Comparison of ENCODE assay signal across 8 cellular contexts in genomic region chr7:3673524-3673923, GRCh38.
DNase-seq lines count a peak whose midpoint lies in the region; ATAC-seq, FAIRE-seq and TF ChIP-seq lines count a peak whose summit lies in the region.

No MANE protein-coding gene starts in this region.

- CTCF ChIA-PET in Panc1 (lab: Charles Lee) = interaction anchor here (0.6 kb wide), 1 partner anchor 40 kb away, joined by 3 read pairs; no protein-coding TSS in a partner anchor
- CTCF ChIA-PET in HepG2 (lab: Yijun Ruan, JAX; ENCODE audit: low intra/inter-chr PET ratio, low total read pairs) = interaction anchor here (1.8 kb wide), 1 partner anchor 191 kb away, joined by 10 read pairs; no protein-coding TSS in a partner anchor

- H3K27ac ChIP-seq in Panc1 (ENCODE audit: low read length) (no peak overlapping the region), HepG2 (ENCODE audit: extremely low read length, insufficient read depth, low read length) (no peak overlapping the region), upper lobe of right lung (no peak overlapping the region)

- ATAC-seq in Panc1 = peak; percentile 60; the same call in 1 of the 2 replicates
- ATAC-seq in activated naive CD8-positive, alpha-beta T cell treated with anti-CD3 and anti-CD28 coated beads, Interleukin-2, amount 50 U/mL, for 24 hours = no peak
- no peak for ATAC-seq in HepG2
- peak; percentile 56 for ATAC-seq in upper lobe of right lung
- ATAC-seq in GM19452 (IDR thresholded peaks at IDR 0.05; ENCODE audit: unreplicated experiment) = no peak

- no peak for TF ChIP-seq POLR2A in HepG2 (IDR thresholded peaks at IDR 0.05; ENCODE audit: insufficient read depth in 1 of 2, low read depth in 2 of 2, low read length in 2 of 2)

- no peak overlapping the region for H3K4me3 Mint-ChIP-seq in activated naive CD8-positive, alpha-beta T cell treated with anti-CD3 and anti-CD28 coated beads, Interleukin-2, amount 50 U/mL, for 24 hours

- H3K9me3 Mint-ChIP-seq in activated naive CD8-positive, alpha-beta T cell treated with anti-CD3 and anti-CD28 coated beads, Interleukin-2, amount 50 U/mL, for 24 hours = no peaks in the 10 kb centered on the region

- 74% methylated on average over 5 of the region's 5 CpGs for whole genome bisulfite sequencing in HepG2 (ENCODE audit: low lambda C conversion rate)

- peak; percentile 78 for TF ChIP-seq CTCF in Panc1 (IDR thresholded peaks at IDR 0.05)
- peak; percentile 53 for TF ChIP-seq CTCF in HepG2 (CRISPR knock-in tag; IDR thresholded peaks at IDR 0.05)
- peak; percentile 43 for TF ChIP-seq CTCF in upper lobe of right lung (IDR thresholded peaks at IDR 0.05)

- H3K79me2 ChIP-seq in HepG2 (ENCODE audit: insufficient read depth, low read length) = no peaks in the 10 kb centered on the region

- intact Hi-C loops in Panc1 (cut with micrococcal nuclease; ENCODE audit: unreplicated experiment) (no loop called here), HepG2 (cut with micrococcal nuclease; ENCODE audit: unreplicated experiment) (loop anchor here (1.0 to 5.0 kb wide), 2 partner anchors 191 to 371 kb away; partner anchors contain the start of gene SDK1), upper lobe of right lung (cut with DNase I) (no loop called here)

- FAIRE-seq in HepG2 (lab: Jason Lieb, UNC) = peak; percentile 21

- H3K27me3 ChIP-seq in Panc1 (ENCODE audit: control insufficient read depth, insufficient read depth, low read length) (no peaks in the 10 kb centered on the region), HepG2 (ENCODE audit: control insufficient read depth in 1 of 2, insufficient read depth in 2 of 2, low read length in 2 of 2) (no peaks in the 10 kb centered on the region), upper lobe of right lung (no peaks in the 10 kb centered on the region)

- peaks cover 3% of the 10 kb centered on the region for H3K4me1 Mint-ChIP-seq in activated naive CD8-positive, alpha-beta T cell treated with anti-CD3 and anti-CD28 coated beads, Interleukin-2, amount 50 U/mL, for 24 hours

- no peak for TF ChIP-seq RAD21 in HepG2 (CRISPR knock-in tag; IDR thresholded peaks at IDR 0.05)

- no peaks in the 10 kb centered on the region for H4K20me1 ChIP-seq in HepG2 (ENCODE audit: insufficient read depth, low read length)

- DNase-seq in ELR (ENCODE audit: low read depth) (peak; percentile 7), Panc1 (ENCODE audit: low read depth, low spot score) (no peak), HepG2 (ENCODE audit: low spot score) (peak; percentile 23), upper lobe of right lung (peak; percentile 67), SKM-1 (lab: John Stamatoyannopoulos, UW; ENCODE audit: unreplicated experiment) (no peak), NCI-H2227 (lab: John Stamatoyannopoulos, UW; ENCODE audit: unreplicated experiment) (no peak)
- DNase-seq in activated naive CD8-positive, alpha-beta T cell treated with anti-CD3 and anti-CD28 coated beads, Interleukin-2, amount 50 U/mL, for 24 hours = peak; percentile 54

- peaks cover 1% of the 10 kb centered on the region for H3K27me3 Mint-ChIP-seq in activated naive CD8-positive, alpha-beta T cell treated with anti-CD3 and anti-CD28 coated beads, Interleukin-2, amount 50 U/mL, for 24 hours

- H3K9me3 ChIP-seq in Panc1 (ENCODE audit: control insufficient read depth, insufficient read depth, low read depth, low read length) (no peaks in the 10 kb centered on the region), HepG2 (ENCODE audit: low read length) (no peaks in the 10 kb centered on the region), upper lobe of right lung (no peaks in the 10 kb centered on the region)

- no peak for TF ChIP-seq EP300 in HepG2 (IDR thresholded peaks at IDR 0.05; ENCODE audit: low read depth in 2 of 2, low read length in 2 of 2)
- no peak for TF ChIP-seq EP300 in HepG2 (CRISPR knock-in tag; IDR thresholded peaks at IDR 0.05; ENCODE audit: borderline replicate concordance)

- in situ Hi-C loops in Panc1 (cut with HindIII; ENCODE audit: low pct_unique_long_range_greater_than_20kb, low sequenced_read_pairs) = no loop called here
- in situ Hi-C loops in HepG2 (cut with HindIII; ENCODE audit: extremely low pct_ligation_motif_present, low pct_unique_long_range_greater_than_20kb) = loop anchor here (25.0 kb wide), 1 partner anchor 786 kb away; no protein-coding TSS in a partner anchor

- H3K27ac Mint-ChIP-seq in activated naive CD8-positive, alpha-beta T cell treated with anti-CD3 and anti-CD28 coated beads, Interleukin-2, amount 50 U/mL, for 24 hours = no peak overlapping the region

- H3K4me3 ChIP-seq in Panc1 (ENCODE audit: low read depth in 2 of 2, low read length in 2 of 2) (no peak overlapping the region), HepG2 (replicated peaks in 1 of 3; ENCODE audit: insufficient read depth in 1 of 3, low read depth in 2 of 3, low read length in 3 of 3) (no peak overlapping the region), upper lobe of right lung (no peak overlapping the region)

- no peaks in the 10 kb centered on the region for H3K36me3 ChIP-seq in Panc1 (ENCODE audit: control insufficient read depth, insufficient read depth, low read length)
- H3K36me3 ChIP-seq in HepG2 (replicated peaks in 1 of 2; ENCODE audit: control insufficient read depth in 1 of 2, insufficient read depth in 2 of 2, low read length in 2 of 2) = no peaks in the 10 kb centered on the region
- no peaks in the 10 kb centered on the region for H3K36me3 ChIP-seq in upper lobe of right lung

- BruUV-seq in Panc1 (replicated peaks; lab: Mats Ljungman, UMichigan) (no TSS peak), HepG2 (replicated peaks; lab: Mats Ljungman, UMichigan) (no TSS peak)

- POLR2A ChIA-PET in Panc1 (lab: Charles Lee) = interaction anchor here (0.6 kb wide), 1 partner anchor 290 kb away, joined by 3 read pairs; no protein-coding TSS in a partner anchor
- POLR2A ChIA-PET in HepG2 (lab: Yijun Ruan, JAX) = no interaction called here

- H3K9ac ChIP-seq in HepG2 (ENCODE audit: insufficient read depth, low read depth, low read length) = no peak overlapping the region

- no peak overlapping the region for H3K4me2 ChIP-seq in HepG2 (ENCODE audit: low read depth, low read length)

- H2AFZ ChIP-seq in HepG2 (ENCODE audit: low read length) = no peak overlapping the region

- no peaks in the 10 kb centered on the region for H3K36me3 Mint-ChIP-seq in activated naive CD8-positive, alpha-beta T cell treated with anti-CD3 and anti-CD28 coated beads, Interleukin-2, amount 50 U/mL, for 24 hours (ENCODE audit: low read depth)

- H3K4me1 ChIP-seq in Panc1 (ENCODE audit: control insufficient read depth, insufficient read depth, low read length) (no peaks in the 10 kb centered on the region; the same call in 1 of the 2 replicates), HepG2 (ENCODE audit: insufficient read depth, low read length) (no peaks in the 10 kb centered on the region), upper lobe of right lung (no peaks in the 10 kb centered on the region)

TF ChIP-seq in HepG2, 621 proteins besides CTCF, POLR2A, EP300 and RAD21:
- TF ChIP-seq STAG1 (CRISPR knock-in tag; IDR thresholded peaks at IDR 0.05) (peak; percentile 47), ZBTB20 (CRISPR knock-in tag; IDR thresholded peaks at IDR 0.05; ENCODE audit: borderline replicate concordance, low read depth) (no peak), SMC3 (IDR thresholded peaks at IDR 0.05; ENCODE audit: low read length) (peak; percentile 60)

Comparison
In these comparisons a context has a peak if more than half of its experiments do, and no peak if none do; other contexts are left out.
1. DNase-seq: peak in ELR (single experiment), activated naive CD8-positive, alpha-beta T cell treated with anti-CD3 and anti-CD28 coated beads, Interleukin-2, amount 50 U/mL, for 24 hours (single experiment), HepG2 (single experiment) and upper lobe of right lung (single experiment); none in Panc1 (single experiment), SKM-1 (single experiment) and NCI-H2227 (single experiment).
2. ATAC-seq: peak in Panc1 (single experiment) and upper lobe of right lung (single experiment); none in activated naive CD8-positive, alpha-beta T cell treated with anti-CD3 and anti-CD28 coated beads, Interleukin-2, amount 50 U/mL, for 24 hours (single experiment), HepG2 (single experiment) and GM19452 (single experiment).
3. Peak in every context shown above with its lines, with median percentiles within 50 percentile points of each other: CTCF ChIP-seq.